Comparison of ENCODE assay signal across 8 cellular contexts in genomic region chr22:45863981-45864751, GRCh38.
DNase-seq lines count a peak whose midpoint lies in the region; ATAC-seq and TF ChIP-seq lines count a peak whose summit lies in the region.

No MANE protein-coding gene starts in this region.

- no peak overlapping the region for H3K4me3 ChIP-seq in coronary artery

- no peak overlapping the region for H3K27ac ChIP-seq in coronary artery

- TF ChIP-seq CTCF in coronary artery (IDR thresholded peaks at IDR 0.05) = peak; percentile 62

- ATAC-seq in GM19328 (IDR thresholded peaks at IDR 0.05; ENCODE audit: unreplicated experiment) = no peak

- DNase-seq in SIG-M5 treated with dmso at 0.1 percent for 504 hours (lab: John Stamatoyannopoulos, UW; ENCODE audit: unreplicated experiment) (peak; percentile 53), SIG-M5 (lab: John Stamatoyannopoulos, UW) (no peak), NCI-H345 (lab: John Stamatoyannopoulos, UW) (peak; percentile 76), coronary artery (ENCODE audit: low spot score) (peak; percentile 73), lung microvascular endothelial cell (ENCODE audit: low read depth in 2 of 2) (peak; percentile 67 to 68)
- DNase-seq in activated CD4-positive, alpha-beta T cell treated with anti-CD3 and anti-CD28 coated beads for 4 hours = peak; percentile 58 to 76
- DNase-seq in stimulated activated CD8-positive, alpha-beta memory T cell treated with anti-CD3 and anti-CD28 coated beads, Interleukin-15, amount 100 ng/mL, for 1 hour (ENCODE audit: low read depth) = peak; percentile 59
